ENCODE assay signal across 28 cellular contexts in the genomic region with DNA sequence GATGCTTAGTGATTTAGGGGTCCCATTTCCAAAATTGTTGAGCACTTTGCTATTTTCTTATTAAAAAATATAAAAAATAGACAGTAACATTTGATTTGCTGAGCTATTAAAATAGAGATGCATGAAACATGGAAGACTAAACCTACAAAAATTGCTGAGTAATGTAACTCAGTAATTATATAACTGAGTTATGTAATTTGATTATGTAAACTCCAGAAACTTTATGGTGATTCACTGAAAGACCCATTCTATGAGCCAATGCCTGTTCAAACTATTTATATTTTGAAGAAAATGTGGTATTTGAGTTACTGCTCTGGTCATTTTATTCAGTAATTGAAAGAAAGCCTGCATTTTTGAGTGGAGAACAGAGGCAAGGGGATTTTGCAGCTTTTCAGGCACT.
"Had no signal": no experiment of that assay in that cellular context is flagged by ENCODE, and none has a peak within 500 bp of the region (broad histone marks: within the 10 kb centered on the region; RNA-seq: fewer than 3 reads in every experiment).

No MANE protein-coding gene starts in this region.

- H3K4me3 ChIP-seq: ascending aorta, cardiac muscle cell, coronary artery, left lung, lower lobe of right lung, psoas muscle, smooth muscle cell, stomach, suprapubic skin, tibial artery, upper lobe of right lung had no signal

- H3K79me2 ChIP-seq: parathyroid adenoma had no signal

- ATAC-seq: activated CD4-positive, CD25-positive, alpha-beta regulatory T cell treated with anti-CD3 and anti-CD28 coated beads, Interleukin-2, amount 50 U/mL, for 24 hours; effector memory CD8-positive, alpha-beta T cell; esophagus mucosa; left lung; lower lobe of right lung; naive thymus-derived CD8-positive, alpha-beta T cell; psoas muscle; stimulated activated naive B cell treated with anti-CD40 and anti-IgM and Interleukin-4, amounts not matched to agents 10 μg/mL and 1 μg/mL and 100 μg/mL, for 72 hours; upper lobe of right lung had no signal

- H3K27ac ChIP-seq: ascending aorta, cardiac muscle cell, coronary artery, left lung, lower lobe of right lung, parathyroid adenoma, psoas muscle, stomach, suprapubic skin, tibial artery, upper lobe of right lung had no signal

- H3K36me3 ChIP-seq: ascending aorta, cardiac muscle cell, left lung, lower lobe of right lung, stomach, suprapubic skin, tibial artery, upper lobe of right lung had no signal

- H2AFZ ChIP-seq: parathyroid adenoma had no signal

- H3K4me2 ChIP-seq: smooth muscle cell had no signal

- H3K4me1 ChIP-seq: ascending aorta, left lung, lower lobe of right lung, parathyroid adenoma, psoas muscle, stomach, suprapubic skin, tibial artery, upper lobe of right lung had no signal

- H3K27me3 ChIP-seq: ascending aorta, cardiac muscle cell, left lung, stomach, suprapubic skin, tibial artery, upper lobe of right lung had no signal

- H3K9me3 ChIP-seq: ascending aorta, left lung, lower lobe of right lung, psoas muscle, stomach, suprapubic skin, tibial artery, upper lobe of right lung had no signal

- DNase-seq: activated CD4-positive, alpha-beta T cell treated with anti-CD3 and anti-CD28 coated beads for 48 hours; activated CD4-positive, alpha-beta T cell treated with anti-CD3 and anti-CD28 coated beads, Interleukin-2, amount 50 U/mL, for 48 hours; activated CD8-positive, alpha-beta memory T cell treated with anti-CD3 and anti-CD28 coated beads for 24 hours; activated effector memory CD4-positive, alpha-beta T cell treated with Interleukin-2 at 50 U/mL for 16 hours; activated naive CD4-positive, alpha-beta T cell treated with anti-CD3 and anti-CD28 coated beads, Interleukin-2, amount 10 ng/mL, durations not matched to agents 7 days and 5 days; activated naive CD8-positive, alpha-beta T cell treated with anti-CD3 and anti-CD28 coated beads, Interleukin-2, amount 10 ng/mL, durations not matched to agents 7 days and 5 days; effector memory CD8-positive, alpha-beta T cell; glutamatergic neuron; left lung; lower lobe of right lung; mesenchymal stem cell; naive thymus-derived CD8-positive, alpha-beta T cell; nucleus accumbens; psoas muscle; stimulated activated CD4-positive, alpha-beta T cell treated with anti-CD3 and anti-CD28 coated beads, Interleukin-15, amount 100 ng/mL, for 24 hours; stimulated activated CD4-positive, alpha-beta T cell treated with anti-CD3 and anti-CD28 coated beads, Interleukin-2, amount 100 ng/mL, for 24 hours; stimulated activated naive B cell treated with anti-CD40 and anti-IgM and Interleukin-4, amounts not matched to agents 10 μg/mL and 1 μg/mL and 100 μg/mL, for 72 hours; stomach; tibial artery; upper lobe of right lung had no signal

- H3K9ac ChIP-seq: parathyroid adenoma had no signal
